ENCODE assay signal across 18 cellular contexts in the genomic region with DNA sequence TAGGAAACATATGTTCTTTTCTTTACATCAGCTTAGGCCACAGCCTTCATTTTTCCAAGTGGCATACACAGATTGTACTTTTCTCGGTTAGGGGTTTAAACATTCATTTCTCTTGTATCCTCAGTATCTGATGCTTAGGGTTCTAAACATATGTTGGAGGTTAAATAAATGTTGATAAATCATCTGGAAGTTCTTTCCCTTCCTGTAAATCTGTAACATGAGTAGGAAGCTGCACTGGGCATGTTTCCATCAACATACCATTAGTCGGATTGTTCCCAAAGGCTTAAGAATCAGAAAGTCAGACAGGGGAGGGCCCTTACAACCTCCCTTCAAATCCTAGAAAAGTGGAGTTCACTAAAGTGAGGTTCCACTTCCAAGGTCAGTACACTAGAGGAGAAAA. TPM values are rescaled to one million over a fixed set of nuclear protein-coding genes. Genes with fewer than 3 reads are reported as not detected.
DNase-seq lines count a peak whose midpoint lies in the region; ATAC-seq, FAIRE-seq and TF ChIP-seq lines count a peak whose summit lies in the region.
"Had no signal": no experiment of that assay in that cellular context is flagged by ENCODE, and none has a peak within 500 bp of the region (broad histone marks: within the 10 kb centered on the region; RNA-seq: fewer than 3 reads in every experiment).

No MANE protein-coding gene starts in this region.

- H3K9me3 ChIP-seq in pancreas: no peaks in the 10 kb centered on the region
- no peaks in the 10 kb centered on the region for H3K9me3 ChIP-seq in psoas muscle
- H3K9me3 ChIP-seq: ascending aorta, BE2C, gastrocnemius medialis had no signal

- WGBS in pancreas, 2 donors: 71 to 73% methylated on average over 2 of the region's 2 CpGs
- 50 to 55% (median 51%) methylated on average over 2 of the region's 2 CpGs for WGBS in psoas muscle, 3 donors

- peak overlapping the region; percentile 20 to 67 (median 67) for H3K27ac Mint-ChIP-seq in nephron
- H3K27ac Mint-ChIP-seq: naive thymus-derived CD4-positive, alpha-beta T cell; T-cell had no signal

- no peak overlapping the region for H3K27ac ChIP-seq in pancreas
- no peak overlapping the region for H3K27ac ChIP-seq in psoas muscle
- H3K27ac ChIP-seq: ascending aorta, gastrocnemius medialis, VCaP had no signal

- peaks cover 9% of the 10 kb centered on the region for H3K36me3 Mint-ChIP-seq in nephron (ENCODE audit: low read depth)
- H3K36me3 Mint-ChIP-seq: naive thymus-derived CD4-positive, alpha-beta T cell; T-cell had no signal

- H3K9me3 Mint-ChIP-seq in nephron: no peaks in the 10 kb centered on the region
- H3K9me3 Mint-ChIP-seq: naive thymus-derived CD4-positive, alpha-beta T cell; T-cell had no signal

- no peak overlapping the region for H3K4me3 ChIP-seq in choroid plexus epithelial cell (ENCODE audit: low read depth, low read length)
- H3K4me3 ChIP-seq in pancreas: no peak overlapping the region
- H3K4me3 ChIP-seq in psoas muscle: no peak overlapping the region
- H3K4me3 ChIP-seq: ascending aorta, gastrocnemius medialis had no signal

- intact Hi-C loops in pancreas (cut with DNase I): no loop called here
- intact Hi-C loops in psoas muscle (cut with DNase I): no loop called here

- TF ChIP-seq CTCF in choroid plexus epithelial cell (conservative IDR thresholded peaks at IDR 0.05; ENCODE audit: low read depth, low read length): no peak
- TF ChIP-seq CTCF in nephron (IDR thresholded peaks at IDR 0.05; ENCODE audit: unreplicated experiment in 3 of 3): no peak
- no peak for TF ChIP-seq CTCF in pancreas (IDR thresholded peaks at IDR 0.05)
- no peak for TF ChIP-seq CTCF in psoas muscle (IDR thresholded peaks at IDR 0.05)

- peaks cover 9% of the 10 kb centered on the region for H3K27me3 Mint-ChIP-seq in nephron (ENCODE audit: low read depth)
- H3K27me3 Mint-ChIP-seq: T-cell had no signal

- H3K27me3 ChIP-seq in pancreas (no peaks in the 10 kb centered on the region), psoas muscle (ENCODE audit: insufficient read depth in 3 of 3, low read length in 2 of 3) (no peaks in the 10 kb centered on the region)
- H3K27me3 ChIP-seq: ascending aorta, BE2C, gastrocnemius medialis had no signal

- DNase-seq in DMS 273 treated with DMSO at 0.1 percent for 48 hours (lab: John Stamatoyannopoulos, UW) (peak; percentile 50), LHCN-M2 (ENCODE audit: low read depth) (peak; percentile 22), choroid plexus epithelial cell (ENCODE audit: low read depth) (peak; percentile 75), amygdala (lab: John Stamatoyannopoulos, UW) (no peak), pancreas (no peak), psoas muscle (no peak), DMS79 treated with DMSO at 0.1 percent for 48 hours (lab: John Stamatoyannopoulos, UW) (no peak)
- DNase-seq: BE2C; DMS153; effector CD4-positive, alpha-beta T cell; gastrocnemius medialis; naive thymus-derived CD4-positive, alpha-beta T cell; NCI-H187 treated with DMSO at 0.1 percent for 48 hours; substantia nigra; T-cell had no signal

- H3K36me3 ChIP-seq in pancreas (peaks cover 0 to 15% (median 0%) of the 10 kb centered on the region in 3 donors), psoas muscle (ENCODE audit: insufficient read depth in 1 of 2, low read depth in 1 of 2) (no peaks in the 10 kb centered on the region)
- H3K36me3 ChIP-seq: ascending aorta, gastrocnemius medialis had no signal

- FAIRE-seq in pancreas (lab: Jason Lieb, UNC): no peak

- no peak overlapping the region for H3K4me3 Mint-ChIP-seq in nephron
- H3K4me3 Mint-ChIP-seq: naive thymus-derived CD4-positive, alpha-beta T cell; T-cell had no signal

- peaks cover 22% of the 10 kb centered on the region for H3K4me1 Mint-ChIP-seq in nephron
- H3K4me1 Mint-ChIP-seq: T-cell had no signal

- no peak for ATAC-seq in pancreas
- no peak for ATAC-seq in psoas muscle
- ATAC-seq: gastrocnemius medialis; naive thymus-derived CD4-positive, alpha-beta T cell; T-cell had no signal

- H3K4me1 ChIP-seq in pancreas (no peaks in the 10 kb centered on the region), psoas muscle (no peaks in the 10 kb centered on the region)
- H3K4me1 ChIP-seq: ascending aorta, BE2C, gastrocnemius medialis had no signal

RNA-seq across cellular contexts. Expression of gene BCLAF1, which starts 54.8 kb away (rescaled TPM):
- total RNA-seq in LHCN-M2 (2014; rRNA removed) (91.1 and 95.9 TPM in 2 replicates), pancreas (10 to 100 TPM; 35.9 to 73.3 (median 53.5) TPM), psoas muscle (100 to 1,000 TPM in 2 of 4 donors, 10 to 100 TPM in 2; 82.5 to 110 (median 102) TPM)
- polyA plus RNA-seq in LHCN-M2 (2012): 38.4 TPM
- polyA plus RNA-seq in pancreas (10 to 100 TPM; 14.5 to 25.7 TPM), psoas muscle (10 to 100 TPM; 22.9 to 56.2 (median 41.3) TPM)

Comparison
In these comparisons a context has a peak if more than half of its experiments do, and no peak if none do; other contexts are left out.
1. DNase-seq: peak in DMS 273 treated with DMSO at 0.1 percent for 48 hours (single experiment), LHCN-M2 (single experiment) and choroid plexus epithelial cell (single experiment); none in amygdala (0 of 56), pancreas (0 of 6), psoas muscle (0 of 2) and DMS79 treated with DMSO at 0.1 percent for 48 hours (single experiment).